In genomic region chr17:48250059-48250458, GRCh38 we compare ENCODE assay signal across 1 cellular context.
TF ChIP-seq lines count a peak whose summit lies in the region.

No MANE protein-coding gene starts in this region.

TF ChIP-seq in HEK293, 187 proteins besides CTCF, POLR2A, EP300 and RAD21:
- TF ChIP-seq, protein P1, sequence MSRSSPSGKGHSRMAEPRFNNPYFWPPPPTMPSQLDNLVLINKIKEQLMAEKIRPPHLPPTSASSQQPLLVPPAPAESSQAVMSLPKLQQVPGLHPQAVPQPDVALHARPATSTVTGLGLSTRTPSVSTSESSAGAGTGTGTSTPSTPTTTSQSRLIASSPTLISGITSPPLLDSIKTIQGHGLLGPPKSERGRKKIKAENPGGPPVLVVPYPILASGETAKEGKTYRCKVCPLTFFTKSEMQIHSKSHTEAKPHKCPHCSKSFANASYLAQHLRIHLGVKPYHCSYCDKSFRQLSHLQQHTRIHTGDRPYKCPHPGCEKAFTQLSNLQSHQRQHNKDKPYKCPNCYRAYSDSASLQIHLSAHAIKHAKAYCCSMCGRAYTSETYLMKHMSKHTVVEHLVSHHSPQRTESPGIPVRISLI (tag by site-specific recombination; IDR thresholded peaks at IDR 0.05): 0 out of 2 replicates have a peak, but pooled peaks have one; percentile 36
